In genomic region chr15:48636511-48636910, GRCh38 we compare ENCODE assay signal across 22 cellular contexts. TPM values are rescaled to one million over a fixed set of nuclear protein-coding genes. Genes with fewer than 3 reads are reported as not detected.
A peak's percentile ranks its signal among the peaks of the same experiment; 100 is the strongest.
DNase-seq lines count a peak whose midpoint lies in the region; ATAC-seq and TF ChIP-seq lines count a peak whose summit lies in the region.
"Had no signal": no experiment of that assay in that cellular context is flagged by ENCODE, and none has a peak within 500 bp of the region (broad histone marks: within the 10 kb centered on the region; RNA-seq: fewer than 3 reads in every experiment).

No MANE protein-coding gene starts in this region.

- TF ChIP-seq CTCF in coronary artery (IDR thresholded peaks at IDR 0.05) = no peak
- no peak for TF ChIP-seq CTCF in smooth muscle cell (IDR thresholded peaks at IDR 0.05; ENCODE audit: borderline replicate concordance, insufficient read depth, poor library complexity, severe bottlenecking)

- ATAC-seq in stimulated activated naive B cell treated with anti-CD40 and anti-IgM and Interleukin-4, amounts not matched to agents 10 μg/mL and 1 μg/mL and 100 μg/mL, for 72 hours (replicated peaks) = no peak
- ATAC-seq: left lung had no signal

- 64% methylated on average over 5 of the region's 5 CpGs for WGBS in smooth muscle cell (ENCODE audit: low lambda C conversion rate)

- H3K36me3 ChIP-seq in smooth muscle cell (ENCODE audit: low read depth) = peaks cover 4% of the 10 kb centered on the region
- H3K36me3 ChIP-seq: left lung had no signal

- H3K9me3 ChIP-seq in smooth muscle cell (replicated peaks; ENCODE audit: low read depth) = no peaks in the 10 kb centered on the region
- H3K9me3 ChIP-seq: left lung had no signal

- H3K27me3 ChIP-seq in smooth muscle cell (ENCODE audit: low read depth) = no peaks in the 10 kb centered on the region
- H3K27me3 ChIP-seq: left lung had no signal

- peaks cover 32% of the 10 kb centered on the region for H3K4me1 ChIP-seq in smooth muscle cell (ENCODE audit: low read depth)
- H3K4me1 ChIP-seq: left lung had no signal

- H3K79me2 ChIP-seq in smooth muscle cell (ENCODE audit: low read depth) = peaks cover 68% of the 10 kb centered on the region

- peaks cover 12% of the 10 kb centered on the region for H4K20me1 ChIP-seq in smooth muscle cell (ENCODE audit: low read depth)

- H3K27ac Mint-ChIP-seq in stimulated activated naive B cell treated with anti-CD40 and anti-IgM and Interleukin-4, amounts not matched to agents 10 μg/mL and 1 μg/mL and 100 μg/mL, for 72 hours = no peak overlapping the region
- H3K27ac Mint-ChIP-seq: activated naive CD8-positive, alpha-beta T cell treated with anti-CD3 and anti-CD28 coated beads for 36 hours; activated T-helper 2 cell treated with anti-CD3 and anti-CD28 coated beads, Interferon-gamma antibody, Interleukin-2, Interleukin-4, amounts not matched to agents 10 μg/mL and 5 μg/mL and 100 μg/mL, durations not matched to agents 14 hours and 24 hours and 36 hours; B cell; stimulated activated naive CD8-positive, alpha-beta T cell treated with anti-CD3 and anti-CD28 coated beads, Interleukin-15, Interleukin-2, amounts not matched to agents 100 ng/mL and 50 ng/mL, for 24 hours had no signal

- DNase-seq in GM03348 (ENCODE audit: low spot score) = peak; percentile 39
- peak; percentile 77 for DNase-seq in RPMI7951 (ENCODE audit: low read depth)
- DNase-seq in coronary artery (ENCODE audit: low spot score) = no peak
- no peak for DNase-seq in smooth muscle cell (lab: John Stamatoyannopoulos, UW; ENCODE audit: unreplicated experiment)
- DNase-seq in stimulated activated naive B cell treated with anti-CD40 and anti-IgM and Interleukin-4, amounts not matched to agents 10 μg/mL and 1 μg/mL and 100 μg/mL, for 72 hours = no peak
- DNase-seq in COLO829 (ENCODE audit: low spot score) = no peak
- no peak for DNase-seq in dermis blood vessel endothelial cell
- DNase-seq: activated CD4-positive, alpha-beta T cell treated with anti-CD3 and anti-CD28 coated beads for 4 hours; activated naive CD8-positive, alpha-beta T cell treated with anti-CD3 and anti-CD28 coated beads for 36 hours; GOT3; Karpas-422; left lung; NCI-H1048; NCI-H2029 treated with DMSO at 0.1 percent for 48 hours; NCI-H446; NK-92 treated with Interleukin-12 subunit alpha and Interleukin-12 subunit beta, amount 100 ng/mL, for 24 hours; small intestine; stimulated activated CD4-positive, alpha-beta T cell treated with anti-CD3 and anti-CD28 coated beads, Interleukin-2, amount 100 ng/mL, for 48 hours; SW 1271 had no signal

- peak overlapping the region; percentile 61 for H3K4me2 ChIP-seq in smooth muscle cell

- H3K36me3 Mint-ChIP-seq in stimulated activated naive B cell treated with anti-CD40 and anti-IgM and Interleukin-4, amounts not matched to agents 10 μg/mL and 1 μg/mL and 100 μg/mL, for 72 hours = no peaks in the 10 kb centered on the region
- H3K36me3 Mint-ChIP-seq: activated naive CD8-positive, alpha-beta T cell treated with anti-CD3 and anti-CD28 coated beads for 36 hours had no signal

- H3K4me3 ChIP-seq in coronary artery (no peak overlapping the region), smooth muscle cell (no peak overlapping the region)
- H3K4me3 ChIP-seq: left lung had no signal

- no peak overlapping the region for H3K9ac ChIP-seq in smooth muscle cell (ENCODE audit: low read depth)

- no peaks in the 10 kb centered on the region for H3K9me3 Mint-ChIP-seq in stimulated activated naive B cell treated with anti-CD40 and anti-IgM and Interleukin-4, amounts not matched to agents 10 μg/mL and 1 μg/mL and 100 μg/mL, for 72 hours
- H3K9me3 Mint-ChIP-seq: activated naive CD8-positive, alpha-beta T cell treated with anti-CD3 and anti-CD28 coated beads for 36 hours; activated T-helper 2 cell treated with anti-CD3 and anti-CD28 coated beads, Interferon-gamma antibody, Interleukin-2, Interleukin-4, amounts not matched to agents 10 μg/mL and 5 μg/mL and 100 μg/mL, durations not matched to agents 14 hours and 24 hours and 36 hours; stimulated activated naive CD8-positive, alpha-beta T cell treated with anti-CD3 and anti-CD28 coated beads, Interleukin-15, Interleukin-2, amounts not matched to agents 100 ng/mL and 50 ng/mL, for 24 hours had no signal

- H2AFZ ChIP-seq in smooth muscle cell (ENCODE audit: low read depth) = no peak overlapping the region

- peak overlapping the region; percentile 6 to 23 for H3K27ac ChIP-seq in coronary artery
- peak overlapping the region; percentile 86 for H3K27ac ChIP-seq in smooth muscle cell (ENCODE audit: low read depth)
- H3K27ac ChIP-seq: left lung had no signal

- H3K27me3 Mint-ChIP-seq in stimulated activated naive B cell treated with anti-CD40 and anti-IgM and Interleukin-4, amounts not matched to agents 10 μg/mL and 1 μg/mL and 100 μg/mL, for 72 hours = no peaks in the 10 kb centered on the region
- H3K27me3 Mint-ChIP-seq: B cell; stimulated activated naive CD8-positive, alpha-beta T cell treated with anti-CD3 and anti-CD28 coated beads, Interleukin-15, Interleukin-2, amounts not matched to agents 100 ng/mL and 50 ng/mL, for 24 hours had no signal

- H3K4me1 Mint-ChIP-seq in stimulated activated naive B cell treated with anti-CD40 and anti-IgM and Interleukin-4, amounts not matched to agents 10 μg/mL and 1 μg/mL and 100 μg/mL, for 72 hours = peaks cover 0 to 3% of the 10 kb centered on the region in 2 donors
- H3K4me1 Mint-ChIP-seq: activated naive CD8-positive, alpha-beta T cell treated with anti-CD3 and anti-CD28 coated beads for 36 hours; B cell had no signal

- no peak overlapping the region for H3K4me3 Mint-ChIP-seq in stimulated activated naive B cell treated with anti-CD40 and anti-IgM and Interleukin-4, amounts not matched to agents 10 μg/mL and 1 μg/mL and 100 μg/mL, for 72 hours
- H3K4me3 Mint-ChIP-seq: activated naive CD8-positive, alpha-beta T cell treated with anti-CD3 and anti-CD28 coated beads for 36 hours; B cell; stimulated activated naive CD8-positive, alpha-beta T cell treated with anti-CD3 and anti-CD28 coated beads, Interleukin-15, Interleukin-2, amounts not matched to agents 100 ng/mL and 50 ng/mL, for 24 hours had no signal

- H3F3A ChIP-seq in smooth muscle cell (ENCODE audit: low read depth) = peaks cover 19% of the 10 kb centered on the region

RNA-seq across cellular contexts. Expression of gene FBN1, which starts 9.0 kb away (rescaled TPM):
- total RNA-seq in RPMI7951 (2014; rRNA removed; shearing (Covaris generic)) = 194 and 208 TPM in 2 replicates
- 330 and 455 TPM in 2 replicates for total RNA-seq in smooth muscle cell
- polyA plus RNA-seq in smooth muscle cell = 97.3 and 137 TPM in 2 replicates
- 122 and 163 TPM in 2 replicates for total RNA-seq in dermis blood vessel endothelial cell

Comparison
In these comparisons a context has a peak if more than half of its experiments do, and no peak if none do; other contexts are left out.
1. DNase-seq: peak in GM03348 (single experiment) and RPMI7951 (single experiment); none in coronary artery (single experiment), smooth muscle cell (single experiment), stimulated activated naive B cell treated with anti-CD40 and anti-IgM and Interleukin-4, amounts not matched to agents 10 μg/mL and 1 μg/mL and 100 μg/mL, for 72 hours (single experiment), COLO829 (single experiment) and dermis blood vessel endothelial cell (single experiment).